19 cellular contexts compared by ENCODE assay signal in the genomic region with DNA sequence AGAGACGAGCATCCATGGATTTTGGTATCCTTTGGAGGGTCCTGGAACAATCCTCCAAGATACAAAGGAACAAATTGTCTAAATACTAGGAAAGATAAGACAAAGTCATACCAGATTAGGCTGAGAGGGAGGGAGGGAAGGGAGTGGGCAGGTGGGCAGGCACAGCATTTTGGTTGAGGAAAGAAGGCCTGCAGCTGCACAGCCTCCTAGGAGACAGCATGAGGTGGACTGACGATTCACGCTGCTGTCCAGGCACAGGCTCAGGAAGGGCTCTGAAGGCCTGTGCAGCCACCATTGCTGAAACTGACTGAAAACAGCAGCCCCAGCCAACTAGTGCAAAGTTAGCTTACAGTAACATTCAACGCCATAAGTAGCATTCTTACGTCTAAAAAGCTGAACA.
"Had no signal": no experiment of that assay in that cellular context is flagged by ENCODE, and none has a peak within 500 bp of the region (broad histone marks: within the 10 kb centered on the region; RNA-seq: fewer than 3 reads in every experiment).

No MANE protein-coding gene starts in this region.

- H3K36me3 Mint-ChIP-seq: natural killer cell had no signal

- H3K27me3 Mint-ChIP-seq: central memory CD8-positive, alpha-beta T cell had no signal

- DNase-seq: effector memory CD4-positive, alpha-beta T cell; gastrocnemius medialis; glutamatergic neuron; immature natural killer cell; kidney; left cardiac atrium; mesendoderm; mucosa of descending colon; natural killer cell; nucleus accumbens; ovary; stimulated activated CD4-positive, alpha-beta T cell treated with anti-CD3 and anti-CD28 coated beads, Interleukin-2, amount 100 ng/mL, for 48 hours; stimulated activated naive CD4-positive, alpha-beta T cell treated with Interleukin-2 at 50 U/mL for 16 hours; transverse colon had no signal

- ATAC-seq: esophagus mucosa, gastrocnemius medialis, left cardiac atrium, mucosa of descending colon, natural killer cell had no signal

- H3K4me3 Mint-ChIP-seq: central memory CD8-positive, alpha-beta T cell; immature natural killer cell; natural killer cell; neural crest cell had no signal

- H3K4me3 ChIP-seq: gastrocnemius medialis, mucosa of descending colon, ovary, right atrium auricular region, smooth muscle cell, transverse colon had no signal

- H3K27ac Mint-ChIP-seq: natural killer cell had no signal

- H3K9me3 Mint-ChIP-seq: central memory CD8-positive, alpha-beta T cell; immature natural killer cell; natural killer cell; neural crest cell had no signal

- H3K9me3 ChIP-seq: gastrocnemius medialis, mucosa of descending colon, ovary, right atrium auricular region, transverse colon had no signal

- H3K27ac ChIP-seq: ovary had no signal

- H3K36me3 ChIP-seq: gastrocnemius medialis, ovary, right atrium auricular region, transverse colon had no signal

- H3K27me3 ChIP-seq: gastrocnemius medialis, ovary, right atrium auricular region, transverse colon had no signal
